16 cellular contexts compared by ENCODE assay signal in the genomic region with DNA sequence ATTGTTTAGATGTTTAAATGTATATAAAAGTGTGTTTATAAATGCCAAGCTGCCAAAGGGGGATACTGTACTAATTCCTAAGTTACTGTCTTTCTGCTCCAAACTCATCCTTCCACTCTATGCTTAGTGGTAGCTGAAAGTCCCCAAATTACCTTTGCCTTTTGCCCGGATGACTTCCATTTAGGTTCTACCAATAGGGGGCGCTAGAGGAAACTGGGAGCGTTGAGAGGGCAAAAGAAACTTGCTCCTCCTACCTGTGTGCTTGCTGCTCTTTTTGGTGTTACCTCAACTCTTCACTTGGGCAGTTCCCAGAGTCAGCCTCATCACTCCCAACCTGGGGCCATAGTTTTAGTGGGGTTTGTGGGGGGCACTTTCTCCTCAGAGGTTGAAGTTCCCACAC. TPM values are rescaled to one million over a fixed set of nuclear protein-coding genes. Genes with fewer than 3 reads are reported as not detected.
DNase-seq lines count a peak whose midpoint lies in the region; ATAC-seq, FAIRE-seq and TF ChIP-seq lines count a peak whose summit lies in the region.
"Had no signal": no experiment of that assay in that cellular context is flagged by ENCODE, and none has a peak within 500 bp of the region (broad histone marks: within the 10 kb centered on the region; RNA-seq: fewer than 3 reads in every experiment).

No MANE protein-coding gene starts in this region.

- no peak for TF ChIP-seq EP300 in K562 (IDR thresholded peaks at IDR 0.05; ENCODE audit: low read length)

- no peak overlapping the region for H2BK120ac ChIP-seq in mesendoderm (ENCODE audit: low read depth, low read length)

- intact Hi-C loops in K562 (cut with micrococcal nuclease), result no loop called here

- no peaks in the 10 kb centered on the region for H3K9me1 ChIP-seq in K562 (ENCODE audit: control insufficient read depth, insufficient read depth, low read length)

- H4K20me1 ChIP-seq in KMS-11 (ENCODE audit: insufficient read depth), result no peaks in the 10 kb centered on the region
- no peaks in the 10 kb centered on the region for H4K20me1 ChIP-seq in K562 (replicated peaks; ENCODE audit: control insufficient read depth, insufficient read depth, low read length)

- 3% methylated on average over 3 of the region's 3 CpGs for WGBS in K562 (ENCODE audit: insufficient coverage, low coverage, missing lambda C conversion rate)
- WGBS in mesendoderm (ENCODE audit: extremely low coverage, insufficient coverage, low lambda C conversion rate), result no CpG with 5 or more reads among the region's 3 CpGs

- no peak for TF ChIP-seq POLR2A in K562 (conservative IDR thresholded peaks at IDR 0.05)

- H3K36me3 ChIP-seq in GM06990 (ENCODE audit: control insufficient read depth, insufficient read depth, low read length) (no peaks in the 10 kb centered on the region), KMS-11 (ENCODE audit: insufficient read depth) (no peaks in the 10 kb centered on the region), K562 (ENCODE audit: control insufficient read depth, insufficient read depth, low read length) (no peaks in the 10 kb centered on the region), mesendoderm (ENCODE audit: control insufficient read depth, insufficient read depth, low read length) (no peaks in the 10 kb centered on the region)
- H3K36me3 ChIP-seq: heart left ventricle, ovary had no signal

- H3K56ac ChIP-seq in mesendoderm (ENCODE audit: low read length), result no peak overlapping the region

- H3K9ac ChIP-seq in KMS-11 (no peak overlapping the region), K562 (ENCODE audit: insufficient read depth in 1 of 2, low read depth in 2 of 2, low read length in 2 of 2) (no peak overlapping the region), mesendoderm (ENCODE audit: low read length) (no peak overlapping the region)

- DNase-seq in GM06990 (ENCODE audit: extremely low read depth, insufficient read length) (no peak), K562 (ENCODE audit: extremely low read depth in 1 of 4, low spot score in 3 of 4) (peak; percentile 39 to 64 (median 48)), mesendoderm (peak; percentile 33), NCI-H2227 treated with DMSO at 0.1 percent for 48 hours (lab: John Stamatoyannopoulos, UW) (no peak), D341Med (ENCODE audit: low spot score) (no peak)
- DNase-seq in activated CD8-positive, alpha-beta memory T cell treated with anti-CD3 and anti-CD28 coated beads, Interleukin-2, amount 50 U/mL, for 4 hours, result no peak
- DNase-seq: activated CD8-positive, alpha-beta memory T cell treated with anti-CD3 and anti-CD28 coated beads for 24 hours; activated naive CD8-positive, alpha-beta T cell treated with anti-CD3 and anti-CD28 coated beads, Interleukin-2, amount 10 ng/mL, durations not matched to agents 7 days and 5 days; Calu3; heart left ventricle; NCI-H1105 treated with DMSO at 0.1 percent for 48 hours; NK-92 treated with Interleukin-12 subunit alpha and Interleukin-12 subunit beta, amount 100 ng/mL, for 24 hours; ovary; stimulated activated naive CD4-positive, alpha-beta T cell had no signal

- peak; percentile 82 for ATAC-seq in K562
- ATAC-seq: heart left ventricle had no signal

- H3K27ac ChIP-seq in KMS-11 (no peak overlapping the region), K562 (ENCODE audit: extremely low read depth, low read depth, low read length) (no peak overlapping the region), mesendoderm (ENCODE audit: low read depth, low read length) (no peak overlapping the region)
- H3K27ac ChIP-seq: heart left ventricle, ovary had no signal

- H3K4me1 ChIP-seq in KMS-11 (ENCODE audit: low read depth, poor library complexity, severe bottlenecking) (no peaks in the 10 kb centered on the region), K562 (replicated peaks in 1 of 2; ENCODE audit: control insufficient read depth in 2 of 2, insufficient read depth in 2 of 2, low read length in 2 of 2) (no peaks in the 10 kb centered on the region), mesendoderm (ENCODE audit: control insufficient read depth, low read depth, low read length) (no peaks in the 10 kb centered on the region)
- H3K4me1 ChIP-seq: heart left ventricle had no signal

- H3K23ac ChIP-seq in mesendoderm (ENCODE audit: low read length), result no peak overlapping the region

- H3K4ac ChIP-seq in mesendoderm (ENCODE audit: low read depth, low read length), result no peak overlapping the region

- TF ChIP-seq CTCF in GM06990 (IDR thresholded peaks at IDR 0.05; ENCODE audit: insufficient read depth, low read length, poor library complexity, severe bottlenecking) (peak; percentile 54), KMS-11 (conservative IDR thresholded peaks at IDR 0.05; ENCODE audit: low read depth, low read length) (peak; percentile 57), K562 (IDR thresholded peaks at IDR 0.05 in 2 of 3, conservative IDR thresholded peaks at IDR 0.05 in 1 of 3; ENCODE audit: insufficient read depth in 2 of 3, low read depth in 1 of 3, low read length in 3 of 3) (peak; percentile 70 to 78 (median 77))

- no peak overlapping the region for H3K18ac ChIP-seq in mesendoderm (ENCODE audit: low read length)

- BruUV-seq in K562 (replicated peaks; lab: Mats Ljungman, UMichigan), result no TSS peak

- H3K79me1 ChIP-seq in mesendoderm (ENCODE audit: low read length), result no peaks in the 10 kb centered on the region

- in situ Hi-C loops in K562 (cut with MboI), result no loop called here

- POLR2A ChIA-PET in K562 (lab: Yijun Ruan, JAX), result interaction anchor here (0.8 kb wide), 1 partner anchor 96 kb away, joined by 3 read pairs; no protein-coding TSS in a partner anchor

- H3K79me2 ChIP-seq in KMS-11 (ENCODE audit: insufficient read depth, low read depth), result no peaks in the 10 kb centered on the region
- H3K79me2 ChIP-seq in K562 (ENCODE audit: control insufficient read depth, insufficient read depth, low read length), result no peaks in the 10 kb centered on the region
- H3K79me2 ChIP-seq in mesendoderm (ENCODE audit: control insufficient read depth, insufficient read depth, low read length), result no peaks in the 10 kb centered on the region

- FAIRE-seq in K562 (lab: Jason Lieb, UNC), result peak; percentile 19

- CTCF ChIA-PET in K562 (lab: Yijun Ruan, JAX; ENCODE audit: low intra/inter-chr PET ratio), result interaction anchor here (0.9 kb wide), 1 partner anchor 327 kb away, joined by 3 read pairs; no protein-coding TSS in a partner anchor

- H4K5ac ChIP-seq in mesendoderm (ENCODE audit: low read length), result no peak overlapping the region

- H3K4me3 ChIP-seq in GM06990 (replicated peaks; ENCODE audit: low read depth, low read length), result no peak overlapping the region
- no peak overlapping the region for H3K4me3 ChIP-seq in KMS-11 (IDR thresholded peaks at IDR 0.05; ENCODE audit: insufficient read depth, low read depth, low read length)
- no peak overlapping the region for H3K4me3 ChIP-seq in K562
- H3K4me3 ChIP-seq in mesendoderm (ENCODE audit: low read length), result no peak overlapping the region
- H3K4me3 ChIP-seq: heart left ventricle, ovary had no signal

- H3K4me2 ChIP-seq in KMS-11, result no peak overlapping the region
- no peak overlapping the region for H3K4me2 ChIP-seq in K562 (ENCODE audit: insufficient read depth, low read length)
- no peak overlapping the region for H3K4me2 ChIP-seq in mesendoderm (ENCODE audit: low read length)

- H2BK15ac ChIP-seq in mesendoderm (replicated peaks; ENCODE audit: low read depth), result no peak overlapping the region

- peak in 1 of 2 experiments; percentile 24; a peak in 1 of 4 replicates for TF ChIP-seq RAD21 in K562 (CRISPR knock-in tag; conservative IDR thresholded peaks at IDR 0.05 in 1 of 2, IDR thresholded peaks at IDR 0.05 in 1 of 2)

- H2BK5ac ChIP-seq in mesendoderm (ENCODE audit: low read length), result no peak overlapping the region

- H2AFZ ChIP-seq in KMS-11 (ENCODE audit: low read depth) (no peak overlapping the region), K562 (ENCODE audit: low read depth, low read length) (0 out of 2 replicates have a peak overlapping the region, but pooled peaks have one; percentile 17)

- no peak overlapping the region for H4K8ac ChIP-seq in mesendoderm (ENCODE audit: low read depth, low read length)

- H3K9me3 ChIP-seq in K562 (replicated peaks; ENCODE audit: control insufficient read depth, insufficient read depth, low read depth, low read length), result no peaks in the 10 kb centered on the region
- H3K9me3 ChIP-seq: ovary had no signal

- no peak overlapping the region for H2AK5ac ChIP-seq in mesendoderm (ENCODE audit: low read length)

- H3K27me3 ChIP-seq in GM06990 (replicated peaks; ENCODE audit: control insufficient read depth, insufficient read depth, low read length) (no peaks in the 10 kb centered on the region), KMS-11 (ENCODE audit: insufficient read depth, low read depth) (no peaks in the 10 kb centered on the region), K562 (ENCODE audit: control insufficient read depth in 2 of 2, insufficient read depth in 2 of 2, low read length in 2 of 2) (peaks cover 0 to 3% of the 10 kb centered on the region in 2 experiments; a peak in 1 of 5 replicates), mesendoderm (ENCODE audit: insufficient read depth, low read length, poor library complexity) (no peaks in the 10 kb centered on the region)
- H3K27me3 ChIP-seq: heart left ventricle, ovary had no signal

RNA-seq across cellular contexts. Expression of gene OR2A25, which starts 5.9 kb away (rescaled TPM):
- not detected in 2 replicates for total RNA-seq in K562 (2011; cell fraction: chromatin; rRNA removed; ENCODE audit: low replicate concordance)
- total RNA-seq in K562 (2011; cell fraction: nucleolus; rRNA removed), result not detected in 2 replicates
- not detected in 2 replicates for total RNA-seq in K562 (2011; cell fraction: nucleoplasm; rRNA removed)
- total RNA-seq in K562 (2014; rRNA removed) (not detected in 2 replicates), K562 (2014; rRNA removed; fragmentation: Illumina TruSeq; extraction: Trizol) (not detected in 2 replicates), K562 (2015; rRNA removed; fragmentation: Illumina TruSeq; extraction: Trizol) (not detected in 2 replicates), K562 (2021) (not detected in 2 replicates)
- polyA plus RNA-seq in K562 (2011; rRNA removed) (not detected in 2 replicates), K562 (2014; fragmentation: Illumina TruSeq; extraction: Trizol) (not detected in 2 replicates), K562 (2014; fragmentation: Nextera tagmentation; extraction: Ambion mirVana) (not detected), K562 (2014; rRNA removed) (not detected in 2 replicates)
- polyA plus RNA-seq in K562 (2011; cell fraction: cytosol; rRNA removed), result not detected in 2 replicates
- polyA plus RNA-seq in K562 (2011; cell fraction: nucleus; rRNA removed), result not detected in 2 replicates
- not detected in 2 replicates for polyA plus RNA-seq in K562 (2012)
- polyA minus RNA-seq in K562 (2011; rRNA and poly(A)+ RNA removed), result not detected in 2 replicates
- polyA minus RNA-seq in K562 (2011; cell fraction: cytosol; rRNA and poly(A)+ RNA removed), result not detected in 2 replicates
- polyA minus RNA-seq in K562 (2011; cell fraction: nucleus; rRNA and poly(A)+ RNA removed), result not detected in 2 replicates
- not detected for polyA plus RNA-seq in mesendoderm (2013, experiment 1 of 2)
- polyA plus RNA-seq in mesendoderm (2013, experiment 2 of 2), result not detected
- total RNA-seq: activated naive CD8-positive, alpha-beta T cell treated with anti-CD3 and anti-CD28 coated beads, Interleukin-2, amount 10 ng/mL, durations not matched to agents 7 days and 5 days; Calu3; heart left ventricle; ovary; T-helper 2 cell treated with Interferon-gamma antibody and Interleukin-4, amounts not matched to agents 100 ng/mL and 5 ng/mL, for 36 hours had no signal
- polyA plus RNA-seq: heart left ventricle, ovary had no signal

RNA-seq across cellular contexts. Expression of gene OR2A5, which starts 15.0 kb away (rescaled TPM):
- not detected in 2 replicates for total RNA-seq in K562 (2011; cell fraction: chromatin; rRNA removed; ENCODE audit: low replicate concordance)
- not detected in 2 replicates for total RNA-seq in K562 (2011; cell fraction: nucleolus; rRNA removed)
- total RNA-seq in K562 (2011; cell fraction: nucleoplasm; rRNA removed), result not detected in 2 replicates
- total RNA-seq in K562 (2014; rRNA removed) (not detected in 2 replicates), K562 (2014; rRNA removed; fragmentation: Illumina TruSeq; extraction: Trizol) (not detected in 2 replicates), K562 (2015; rRNA removed; fragmentation: Illumina TruSeq; extraction: Trizol) (not detected in 2 replicates), K562 (2021) (not detected in 2 replicates)
- polyA plus RNA-seq in K562 (2011; rRNA removed) (not detected in 2 replicates), K562 (2014; fragmentation: Illumina TruSeq; extraction: Trizol) (not detected in 2 replicates), K562 (2014; fragmentation: Nextera tagmentation; extraction: Ambion mirVana) (not detected), K562 (2014; rRNA removed) (not detected in 2 replicates)
- not detected in 2 replicates for polyA plus RNA-seq in K562 (2011; cell fraction: cytosol; rRNA removed)
- polyA plus RNA-seq in K562 (2011; cell fraction: nucleus; rRNA removed), result not detected in 2 replicates
- 0.01 TPM in 1 of 2 replicates, not detected in the other for polyA plus RNA-seq in K562 (2012)
- not detected in 2 replicates for polyA minus RNA-seq in K562 (2011; rRNA and poly(A)+ RNA removed)
- not detected in 2 replicates for polyA minus RNA-seq in K562 (2011; cell fraction: cytosol; rRNA and poly(A)+ RNA removed)
- not detected in 2 replicates for polyA minus RNA-seq in K562 (2011; cell fraction: nucleus; rRNA and poly(A)+ RNA removed)
- polyA plus RNA-seq in mesendoderm (2013, experiment 1 of 2), result not detected
- polyA plus RNA-seq in mesendoderm (2013, experiment 2 of 2), result not detected
- total RNA-seq: activated naive CD8-positive, alpha-beta T cell treated with anti-CD3 and anti-CD28 coated beads, Interleukin-2, amount 10 ng/mL, durations not matched to agents 7 days and 5 days; Calu3; heart left ventricle; ovary; T-helper 2 cell treated with Interferon-gamma antibody and Interleukin-4, amounts not matched to agents 100 ng/mL and 5 ng/mL, for 36 hours had no signal
- polyA plus RNA-seq: heart left ventricle, ovary had no signal

RNA-seq across cellular contexts. Expression of gene OR2A12, which starts 22.4 kb away (rescaled TPM):
- not detected in 2 replicates for total RNA-seq in K562 (2011; cell fraction: chromatin; rRNA removed; ENCODE audit: low replicate concordance)
- not detected in 2 replicates for total RNA-seq in K562 (2011; cell fraction: nucleolus; rRNA removed)
- not detected in 2 replicates for total RNA-seq in K562 (2011; cell fraction: nucleoplasm; rRNA removed)
- total RNA-seq in K562 (2014; rRNA removed) (not detected in 2 replicates), K562 (2014; rRNA removed; fragmentation: Illumina TruSeq; extraction: Trizol) (not detected in 2 replicates), K562 (2015; rRNA removed; fragmentation: Illumina TruSeq; extraction: Trizol) (not detected in 2 replicates), K562 (2021) (not detected in 2 replicates)
- polyA plus RNA-seq in K562 (2011; rRNA removed) (not detected in 2 replicates), K562 (2014; fragmentation: Illumina TruSeq; extraction: Trizol) (not detected in 2 replicates), K562 (2014; fragmentation: Nextera tagmentation; extraction: Ambion mirVana) (not detected), K562 (2014; rRNA removed) (not detected in 2 replicates)
- polyA plus RNA-seq in K562 (2011; cell fraction: cytosol; rRNA removed), result not detected in 2 replicates
- not detected in 2 replicates for polyA plus RNA-seq in K562 (2011; cell fraction: nucleus; rRNA removed)
- polyA plus RNA-seq in K562 (2012), result 0.01 TPM in 1 of 2 replicates, not detected in the other
- not detected in 2 replicates for polyA minus RNA-seq in K562 (2011; rRNA and poly(A)+ RNA removed)
- not detected in 2 replicates for polyA minus RNA-seq in K562 (2011; cell fraction: cytosol; rRNA and poly(A)+ RNA removed)
- not detected in 2 replicates for polyA minus RNA-seq in K562 (2011; cell fraction: nucleus; rRNA and poly(A)+ RNA removed)
- polyA plus RNA-seq in mesendoderm (2013, experiment 1 of 2), result not detected
- not detected for polyA plus RNA-seq in mesendoderm (2013, experiment 2 of 2)
- total RNA-seq: activated naive CD8-positive, alpha-beta T cell treated with anti-CD3 and anti-CD28 coated beads, Interleukin-2, amount 10 ng/mL, durations not matched to agents 7 days and 5 days; Calu3; heart left ventricle; ovary; T-helper 2 cell treated with Interferon-gamma antibody and Interleukin-4, amounts not matched to agents 100 ng/mL and 5 ng/mL, for 36 hours had no signal
- polyA plus RNA-seq: heart left ventricle, ovary had no signal

RNA-seq across cellular contexts. Expression of gene OR2A2, which starts 45.7 kb away (rescaled TPM):
- not detected in 2 replicates for total RNA-seq in K562 (2011; cell fraction: chromatin; rRNA removed; ENCODE audit: low replicate concordance)
- total RNA-seq in K562 (2011; cell fraction: nucleolus; rRNA removed), result not detected in 2 replicates
- total RNA-seq in K562 (2011; cell fraction: nucleoplasm; rRNA removed), result not detected in 2 replicates
- total RNA-seq in K562 (2014; rRNA removed) (not detected in 2 replicates), K562 (2014; rRNA removed; fragmentation: Illumina TruSeq; extraction: Trizol) (not detected in 2 replicates), K562 (2015; rRNA removed; fragmentation: Illumina TruSeq; extraction: Trizol) (not detected in 2 replicates), K562 (2021) (not detected in 2 replicates)
- polyA plus RNA-seq in K562 (2011; rRNA removed) (not detected in 2 replicates), K562 (2014; fragmentation: Illumina TruSeq; extraction: Trizol) (not detected in 2 replicates), K562 (2014; fragmentation: Nextera tagmentation; extraction: Ambion mirVana) (not detected), K562 (2014; rRNA removed) (not detected in 2 replicates)
- not detected in 2 replicates for polyA plus RNA-seq in K562 (2011; cell fraction: cytosol; rRNA removed)
- polyA plus RNA-seq in K562 (2011; cell fraction: nucleus; rRNA removed), result not detected in 2 replicates
- polyA plus RNA-seq in K562 (2012), result not detected in 2 replicates
- polyA minus RNA-seq in K562 (2011; rRNA and poly(A)+ RNA removed), result not detected in 2 replicates
- not detected in 2 replicates for polyA minus RNA-seq in K562 (2011; cell fraction: cytosol; rRNA and poly(A)+ RNA removed)
- not detected in 2 replicates for polyA minus RNA-seq in K562 (2011; cell fraction: nucleus; rRNA and poly(A)+ RNA removed)
- polyA plus RNA-seq in mesendoderm (2013, experiment 1 of 2), result not detected
- polyA plus RNA-seq in mesendoderm (2013, experiment 2 of 2), result not detected
- total RNA-seq: activated naive CD8-positive, alpha-beta T cell treated with anti-CD3 and anti-CD28 coated beads, Interleukin-2, amount 10 ng/mL, durations not matched to agents 7 days and 5 days; Calu3; heart left ventricle; ovary; T-helper 2 cell treated with Interferon-gamma antibody and Interleukin-4, amounts not matched to agents 100 ng/mL and 5 ng/mL, for 36 hours had no signal
- polyA plus RNA-seq: heart left ventricle, ovary had no signal

RNA-seq across cellular contexts. Expression of gene OR2A14, which starts 59.3 kb away (rescaled TPM):
- total RNA-seq in K562 (2011; cell fraction: chromatin; rRNA removed; ENCODE audit: low replicate concordance), result not detected in 2 replicates
- total RNA-seq in K562 (2011; cell fraction: nucleolus; rRNA removed), result not detected in 2 replicates
- total RNA-seq in K562 (2011; cell fraction: nucleoplasm; rRNA removed), result not detected in 2 replicates
- not detected in 2 replicates for total RNA-seq in K562 (2014; rRNA removed)
- total RNA-seq in K562 (2014; rRNA removed; fragmentation: Illumina TruSeq; extraction: Trizol), result not detected in 2 replicates
- not detected in 2 replicates for total RNA-seq in K562 (2015; rRNA removed; fragmentation: Illumina TruSeq; extraction: Trizol)
- not detected in 2 replicates for total RNA-seq in K562 (2021)
- not detected in 2 replicates for polyA plus RNA-seq in K562 (2011; rRNA removed)
- polyA plus RNA-seq in K562 (2011; cell fraction: cytosol; rRNA removed), result not detected in 2 replicates
- polyA plus RNA-seq in K562 (2011; cell fraction: nucleus; rRNA removed), result not detected in 2 replicates
- not detected in 2 replicates for polyA plus RNA-seq in K562 (2012)
- polyA plus RNA-seq in K562 (2014; fragmentation: Illumina TruSeq; extraction: Trizol), result not detected in 2 replicates
- polyA plus RNA-seq in K562 (2014; fragmentation: Nextera tagmentation; extraction: Ambion mirVana), result not detected
- not detected in 2 replicates for polyA plus RNA-seq in K562 (2014; rRNA removed)
- not detected in 2 replicates for polyA minus RNA-seq in K562 (2011; rRNA and poly(A)+ RNA removed)
- polyA minus RNA-seq in K562 (2011; cell fraction: cytosol; rRNA and poly(A)+ RNA removed), result not detected in 2 replicates
- not detected in 2 replicates for polyA minus RNA-seq in K562 (2011; cell fraction: nucleus; rRNA and poly(A)+ RNA removed)
- polyA plus RNA-seq in mesendoderm (2013, experiment 1 of 2), result not detected
- not detected for polyA plus RNA-seq in mesendoderm (2013, experiment 2 of 2)
- total RNA-seq: activated naive CD8-positive, alpha-beta T cell treated with anti-CD3 and anti-CD28 coated beads, Interleukin-2, amount 10 ng/mL, durations not matched to agents 7 days and 5 days; Calu3; heart left ventricle; ovary; T-helper 2 cell treated with Interferon-gamma antibody and Interleukin-4, amounts not matched to agents 100 ng/mL and 5 ng/mL, for 36 hours had no signal
- polyA plus RNA-seq: heart left ventricle, ovary had no signal

Comparison
In these comparisons a context has a peak if more than half of its experiments do, and no peak if none do; other contexts are left out.
1. DNase-seq: peak in K562 (4 of 4) and mesendoderm (single experiment); none in GM06990 (single experiment), NCI-H2227 treated with DMSO at 0.1 percent for 48 hours (single experiment), D341Med (single experiment) and activated CD8-positive, alpha-beta memory T cell treated with anti-CD3 and anti-CD28 coated beads, Interleukin-2, amount 50 U/mL, for 4 hours (single experiment).
2. Peak in every context shown above with its lines, with median percentiles within 50 percentile points of each other: CTCF ChIP-seq.